In genomic region chr20:45119556-45120266, GRCh38 we compare ENCODE assay signal across 8 cellular contexts. TPM values are rescaled to one million over a fixed set of nuclear protein-coding genes. Genes with fewer than 3 reads are reported as not detected.
"Had no signal": no experiment of that assay in that cellular context is flagged by ENCODE, and none has a peak within 500 bp of the region (broad histone marks: within the 10 kb centered on the region; RNA-seq: fewer than 3 reads in every experiment).

No MANE protein-coding gene starts in this region.

- H3K9ac ChIP-seq: KMS-11 had no signal

- ATAC-seq: GM23338 had no signal

- H3K4me3 ChIP-seq: GM23338 had no signal

- FAIRE-seq: H1, H54 had no signal

- H2AFZ ChIP-seq: GM23338 had no signal

- H3K4me2 ChIP-seq: GM23338, KMS-11 had no signal

- DNase-seq: H9, HCEC 1CT, KBM-7 had no signal

- H3K27ac ChIP-seq: KMS-11 had no signal

RNA-seq across cellular contexts. Expression of gene WFDC12, which starts 4.6 kb away (rescaled TPM):
- total RNA-seq: GM23338, H1, H9, HT-29 had no signal
- polyA plus RNA-seq: GM23338, H1 had no signal

RNA-seq across cellular contexts. Expression of gene WFDC5, which starts 4.7 kb away (rescaled TPM):
- total RNA-seq: GM23338, H1, H9, HT-29 had no signal
- polyA plus RNA-seq: GM23338, H1 had no signal

RNA-seq across cellular contexts. Expression of gene KCNS1, which starts 18.8 kb away (rescaled TPM):
- total RNA-seq: HT-29 had no signal

RNA-seq across cellular contexts. Expression of gene PI3, which starts 55.0 kb away (rescaled TPM):
- total RNA-seq: GM23338, H1, H9 had no signal
- polyA plus RNA-seq: GM23338, H1 had no signal
